10 cellular contexts compared by ENCODE assay signal in the genomic region with DNA sequence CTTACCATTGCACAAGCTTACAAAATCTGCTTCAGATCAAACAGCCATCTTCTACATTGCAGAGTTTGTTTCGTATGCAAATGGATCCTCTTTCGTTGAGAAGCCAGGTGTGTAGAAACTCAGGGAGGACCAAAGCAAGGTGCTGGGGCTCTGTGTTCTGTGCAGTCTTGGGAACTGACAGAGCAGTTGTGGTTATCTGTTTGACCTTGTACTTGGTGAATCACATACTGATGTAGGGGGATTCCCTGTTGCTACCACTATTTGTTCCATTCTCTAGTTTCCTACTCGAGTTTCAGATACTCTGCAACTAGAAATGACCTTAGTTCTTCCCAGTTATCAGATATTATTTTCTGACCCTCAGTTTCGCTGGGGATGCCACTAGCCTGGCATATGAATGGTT.
A peak's percentile ranks its signal among the peaks of the same experiment; 100 is the strongest.
DNase-seq lines count a peak whose midpoint lies in the region; ATAC-seq and TF ChIP-seq lines count a peak whose summit lies in the region.
"Had no signal": no experiment of that assay in that cellular context is flagged by ENCODE, and none has a peak within 500 bp of the region (broad histone marks: within the 10 kb centered on the region; RNA-seq: fewer than 3 reads in every experiment).

No MANE protein-coding gene starts in this region.

- H3K27ac Mint-ChIP-seq in effector memory CD8-positive, alpha-beta T cell: peak overlapping the region in 1 of 2 donors; percentile 36
- H3K27ac Mint-ChIP-seq: activated T-cell treated with anti-CD3 and anti-CD28 coated beads, Interleukin-2, amount 50 U/mL, for 24 hours had no signal

- H3K4me1 Mint-ChIP-seq in effector memory CD8-positive, alpha-beta T cell (ENCODE audit: low read depth in 2 of 2): peaks cover 0 to 5% of the 10 kb centered on the region in 2 donors

- H3K27me3 Mint-ChIP-seq in effector memory CD8-positive, alpha-beta T cell: peaks cover 12% of the 10 kb centered on the region in 2 donors
- H3K27me3 Mint-ChIP-seq: activated T-cell treated with anti-CD3 and anti-CD28 coated beads, Interleukin-2, amount 50 U/mL, for 24 hours had no signal

- H3K4me1 ChIP-seq in heart right ventricle: peaks cover 0 to 20% (median 5%) of the 10 kb centered on the region in 9 donors
- H3K4me1 ChIP-seq: stomach had no signal

- TF ChIP-seq CTCF in heart right ventricle (IDR thresholded peaks at IDR 0.05): no peak

- intact Hi-C loops in heart right ventricle (cut with DNase I): no loop called here

- WGBS in heart right ventricle, 2 donors: 74 to 76% methylated on average over 4 of the region's 4 CpGs

- ATAC-seq in GM18520 (IDR thresholded peaks at IDR 0.05; ENCODE audit: unreplicated experiment): peak; percentile 100
- ATAC-seq in GM21367 (IDR thresholded peaks at IDR 0.05; ENCODE audit: unreplicated experiment): peak; percentile 98
- ATAC-seq in HG03108 (IDR thresholded peaks at IDR 0.05; ENCODE audit: unreplicated experiment): peak; percentile 99
- no peak for ATAC-seq in effector memory CD8-positive, alpha-beta T cell (replicated peaks)
- no peak for ATAC-seq in heart right ventricle

- peak overlapping the region; percentile 4 to 9 for H3K4me3 Mint-ChIP-seq in effector memory CD8-positive, alpha-beta T cell
- H3K4me3 Mint-ChIP-seq: activated T-cell treated with anti-CD3 and anti-CD28 coated beads, Interleukin-2, amount 50 U/mL, for 24 hours had no signal

- no peak overlapping the region for H3K4me3 ChIP-seq in heart right ventricle
- H3K4me3 ChIP-seq: stomach had no signal

- no peaks in the 10 kb centered on the region for H3K36me3 ChIP-seq in heart right ventricle
- H3K36me3 ChIP-seq: stomach had no signal

- no peaks in the 10 kb centered on the region for H3K36me3 Mint-ChIP-seq in effector memory CD8-positive, alpha-beta T cell (ENCODE audit: insufficient read depth)

- DNase-seq in effector memory CD8-positive, alpha-beta T cell: no peak
- no peak for DNase-seq in heart right ventricle
- no peak for DNase-seq in NCI-H1092 treated with DMSO at 0.1 percent for 48 hours (lab: John Stamatoyannopoulos, UW)
- no peak for DNase-seq in LoVo (ENCODE audit: low spot score)
- DNase-seq: activated T-cell treated with anti-CD3 and anti-CD28 coated beads, Interleukin-2, amount 50 U/mL, for 24 hours; SHP77 treated with DMSO at 0.1 percent for 48 hours; stomach had no signal

- peaks cover 1 to 9% of the 10 kb centered on the region in 2 donors for H3K9me3 Mint-ChIP-seq in effector memory CD8-positive, alpha-beta T cell

- H3K27ac ChIP-seq in heart right ventricle: no peak overlapping the region
- H3K27ac ChIP-seq: stomach had no signal

- peaks cover 0 to 16% (median 0%) of the 10 kb centered on the region in 7 donors for H3K27me3 ChIP-seq in heart right ventricle
- H3K27me3 ChIP-seq: stomach had no signal

- H3K9me3 ChIP-seq in heart right ventricle: peaks cover 0 to 20% (median 3%) of the 10 kb centered on the region in 11 donors

Comparison
In these comparisons a context has a peak if more than half of its experiments do, and no peak if none do; other contexts are left out.
1. ATAC-seq: peak in GM18520 (single experiment), GM21367 (single experiment) and HG03108 (single experiment); none in effector memory CD8-positive, alpha-beta T cell (single experiment) and heart right ventricle (0 of 8).